Comparison of ENCODE assay signal across 33 cellular contexts in genomic region chr18:10184776-10185175, GRCh38.
"Had no signal": no experiment of that assay in that cellular context is flagged by ENCODE, and none has a peak within 500 bp of the region (broad histone marks: within the 10 kb centered on the region; RNA-seq: fewer than 3 reads in every experiment).

No MANE protein-coding gene starts in this region.

- ATAC-seq: activated CD4-positive, CD25-positive, alpha-beta regulatory T cell treated with anti-CD3 and anti-CD28 coated beads, Interleukin-2, amount 50 U/mL, for 24 hours; activated CD8-positive, alpha-beta memory T cell treated with anti-CD3 and anti-CD28 coated beads, Interleukin-2, amount 10 ng/mL, durations not matched to agents 7 days and 5 days; activated naive CD8-positive, alpha-beta T cell treated with anti-CD3 and anti-CD28 coated beads, Interleukin-2, amount 50 U/mL, for 24 hours had no signal

- H3K4me1 Mint-ChIP-seq: activated CD4-positive, alpha-beta memory T cell treated with anti-CD3 and anti-CD28 coated beads, Interleukin-2, amount 10 ng/mL, durations not matched to agents 7 days and 5 days; activated CD8-positive, alpha-beta memory T cell treated with anti-CD3 and anti-CD28 coated beads, Interleukin-2, amount 10 ng/mL, durations not matched to agents 7 days and 5 days; activated naive CD4-positive, alpha-beta T cell treated with anti-CD3 and anti-CD28 coated beads, Interleukin-2, amount 50 U/mL, for 24 hours; brain; central memory CD8-positive, alpha-beta T cell had no signal

- H3K27ac Mint-ChIP-seq: activated CD4-positive, alpha-beta memory T cell treated with anti-CD3 and anti-CD28 coated beads, Interleukin-2, amount 10 ng/mL, durations not matched to agents 7 days and 5 days; activated CD4-positive, alpha-beta T cell treated with anti-CD3 and anti-CD28 coated beads, Interleukin-2, amount 10 ng/mL, durations not matched to agents 7 days and 5 days; activated CD8-positive, alpha-beta memory T cell treated with anti-CD3 and anti-CD28 coated beads, Interleukin-2, amount 10 ng/mL, durations not matched to agents 7 days and 5 days; activated naive CD4-positive, alpha-beta T cell treated with anti-CD3 and anti-CD28 coated beads, Interleukin-2, amount 10 ng/mL, durations not matched to agents 7 days and 5 days; activated naive CD4-positive, alpha-beta T cell treated with anti-CD3 and anti-CD28 coated beads, Interleukin-2, amount 50 U/mL, for 24 hours; activated naive CD8-positive, alpha-beta T cell; activated naive CD8-positive, alpha-beta T cell treated with anti-CD3 and anti-CD28 coated beads, Interleukin-2, amount 10 ng/mL, durations not matched to agents 7 days and 5 days; activated naive CD8-positive, alpha-beta T cell treated with anti-CD3 and anti-CD28 coated beads, Interleukin-2, amount 50 U/mL, for 24 hours; activated T-cell treated with anti-CD3 and anti-CD28 coated beads, Interleukin-2, amount 50 U/mL, for 24 hours; activated T-helper 2 cell treated with anti-CD3 and anti-CD28 coated beads, Interferon-gamma antibody, Interleukin-2, Interleukin-4, amounts not matched to agents 10 μg/mL and 5 μg/mL and 100 μg/mL, durations not matched to agents 14 hours and 24 hours and 36 hours; brain; T-helper 1 cell treated with Interleukin-12 subunit alpha and Interleukin-12 subunit beta and Interleukin-4 antibody, amounts not matched to agents 30 μg/mL and 1 μg/mL, for 36 hours; T-helper 2 cell treated with Interferon-gamma antibody and Interleukin-4, amounts not matched to agents 5 μg/mL and 100 μg/mL, for 36 hours had no signal

- H3K27me3 Mint-ChIP-seq: activated naive CD8-positive, alpha-beta T cell treated with anti-CD3 and anti-CD28 coated beads, Interleukin-2, amount 10 ng/mL, durations not matched to agents 7 days and 5 days; activated naive CD8-positive, alpha-beta T cell treated with anti-CD3 and anti-CD28 coated beads, Interleukin-2, amount 50 U/mL, for 24 hours; brain had no signal

- H3K4me3 Mint-ChIP-seq: activated CD4-positive, alpha-beta memory T cell treated with anti-CD3 and anti-CD28 coated beads, Interleukin-2, amount 10 ng/mL, durations not matched to agents 7 days and 5 days; activated CD4-positive, alpha-beta T cell treated with anti-CD3 and anti-CD28 coated beads, Interleukin-2, amount 10 ng/mL, durations not matched to agents 7 days and 5 days; activated CD8-positive, alpha-beta memory T cell treated with anti-CD3 and anti-CD28 coated beads, Interleukin-2, amount 10 ng/mL, durations not matched to agents 7 days and 5 days; activated naive CD4-positive, alpha-beta T cell treated with anti-CD3 and anti-CD28 coated beads, Interleukin-2, amount 10 ng/mL, durations not matched to agents 7 days and 5 days; activated naive CD4-positive, alpha-beta T cell treated with anti-CD3 and anti-CD28 coated beads, Interleukin-2, amount 50 U/mL, for 24 hours; activated naive CD8-positive, alpha-beta T cell; activated naive CD8-positive, alpha-beta T cell treated with anti-CD3 and anti-CD28 coated beads, Interleukin-2, amount 10 ng/mL, durations not matched to agents 7 days and 5 days; activated naive CD8-positive, alpha-beta T cell treated with anti-CD3 and anti-CD28 coated beads, Interleukin-2, amount 50 U/mL, for 24 hours; activated T-cell treated with anti-CD3 and anti-CD28 coated beads, Interleukin-2, amount 50 U/mL, for 24 hours; brain; central memory CD8-positive, alpha-beta T cell; T-helper 1 cell treated with Interleukin-12 subunit alpha and Interleukin-12 subunit beta and Interleukin-4 antibody, amounts not matched to agents 30 μg/mL and 1 μg/mL, for 36 hours; T-helper 2 cell treated with Interferon-gamma antibody and Interleukin-4, amounts not matched to agents 5 μg/mL and 100 μg/mL, for 36 hours had no signal

- H3K9me3 Mint-ChIP-seq: activated naive CD4-positive, alpha-beta T cell treated with anti-CD3 and anti-CD28 coated beads, Interleukin-2, amount 50 U/mL, for 24 hours had no signal

- H3K36me3 Mint-ChIP-seq: activated CD8-positive, alpha-beta memory T cell treated with anti-CD3 and anti-CD28 coated beads, Interleukin-2, amount 10 ng/mL, durations not matched to agents 7 days and 5 days; activated naive CD4-positive, alpha-beta T cell treated with anti-CD3 and anti-CD28 coated beads, Interleukin-2, amount 50 U/mL, for 24 hours; brain had no signal

- DNase-seq: activated CD4-positive, alpha-beta memory T cell treated with anti-CD3 and anti-CD28 coated beads, Interleukin-2, amount 10 ng/mL, durations not matched to agents 7 days and 5 days; activated CD4-positive, alpha-beta T cell treated with anti-CD3 and anti-CD28 coated beads for 1 hour; activated CD4-positive, alpha-beta T cell treated with anti-CD3 and anti-CD28 coated beads for 4 hours; activated CD4-positive, alpha-beta T cell treated with anti-CD3 and anti-CD28 coated beads, Interleukin-2, amount 10 ng/mL, durations not matched to agents 7 days and 5 days; activated CD4-positive, alpha-beta T cell treated with anti-CD3 and anti-CD28 coated beads, Interleukin-2, amount 50 U/mL, for 48 hours; activated CD4-positive, CD25-positive, alpha-beta regulatory T cell; activated CD8-positive, alpha-beta memory T cell treated with anti-CD3 and anti-CD28 coated beads for 24 hours; activated CD8-positive, alpha-beta memory T cell treated with anti-CD3 and anti-CD28 coated beads, Interleukin-2, amount 10 ng/mL, durations not matched to agents 7 days and 5 days; activated CD8-positive, alpha-beta memory T cell treated with anti-CD3 and anti-CD28 coated beads, Interleukin-2, amount 50 U/mL, for 48 hours; activated effector memory CD4-positive, alpha-beta T cell treated with Interleukin-2 at 50 U/mL for 16 hours; activated gamma-delta T cell; activated naive CD4-positive, alpha-beta T cell treated with anti-CD3 and anti-CD28 coated beads, Interleukin-2, amount 10 ng/mL, durations not matched to agents 7 days and 5 days; activated naive CD4-positive, alpha-beta T cell treated with Interleukin-2 at 50 U/mL for 16 hours; activated naive CD8-positive, alpha-beta T cell treated with anti-CD3 and anti-CD28 coated beads, Interleukin-2, amount 10 ng/mL, durations not matched to agents 7 days and 5 days; activated naive CD8-positive, alpha-beta T cell treated with anti-CD3 and anti-CD28 coated beads, Interleukin-2, amount 50 U/mL, for 24 hours; activated T-cell treated with anti-CD3 and anti-CD28 coated beads, Interleukin-2, amount 50 U/mL, for 24 hours; activated T-cell treated with anti-CD3 and anti-CD28 coated beads, Interleukin-2, amount 50 U/mL, for 48 hours; amygdala; anterior cingulate cortex; caudate nucleus; cerebellar nuclear complex; SW 1271; T-helper 1 cell; T-helper 2 cell; T-helper 9 cell had no signal
